Comparison of ENCODE assay signal across 2 cellular contexts in the genomic region with DNA sequence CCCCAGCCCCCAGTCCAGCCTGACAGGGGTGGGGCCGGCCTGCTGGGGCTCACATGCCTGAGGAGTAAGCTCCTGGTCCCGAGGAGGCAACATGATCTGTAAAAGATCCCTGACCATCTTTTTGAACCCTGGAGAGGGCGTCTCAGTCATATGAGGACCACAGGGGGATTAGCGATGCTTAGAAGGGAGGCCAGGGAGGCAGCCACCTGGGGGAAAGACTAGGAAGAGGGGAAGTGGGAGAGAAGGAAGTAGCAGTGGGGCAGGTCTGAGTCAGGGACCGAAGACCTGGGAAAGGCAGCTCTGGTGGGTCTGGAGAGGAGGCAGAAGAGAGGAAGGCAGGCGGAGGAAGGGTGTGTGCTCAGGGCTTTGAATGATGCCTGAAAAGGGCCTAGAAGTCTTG.
TF ChIP-seq lines count a peak whose summit lies in the region.

No MANE protein-coding gene starts in this region.

TF ChIP-seq in GM23338, 12 proteins besides CTCF, POLR2A, EP300 and RAD21:
- TF ChIP-seq CREB1 (CRISPR knock-in tag; IDR thresholded peaks at IDR 0.05; ENCODE audit: low read depth) = no peak
- no peak for TF ChIP-seq ZNF331 (CRISPR knock-in tag; IDR thresholded peaks at IDR 0.05; ENCODE audit: low read depth)
- no peak for TF ChIP-seq POLR2AphosphoS5 (IDR thresholded peaks at IDR 0.05; ENCODE audit: low read depth)
- TF ChIP-seq EZH2 (IDR thresholded peaks at IDR 0.05; ENCODE audit: low read depth, unreplicated experiment) = no peak
- no peak for TF ChIP-seq ETS1 (IDR thresholded peaks at IDR 0.05)
- no peak for TF ChIP-seq EZH2phosphoT487 (IDR thresholded peaks at IDR 0.05; ENCODE audit: unreplicated experiment)
TF ChIP-seq in GM23338: peak in this region for 0.

TF ChIP-seq in SK-N-SH, 30 proteins besides CTCF, POLR2A, EP300 and RAD21:
- TF ChIP-seq MXI1 (IDR thresholded peaks at IDR 0.05; ENCODE audit: low read depth, low read length) (no peak), JUND (IDR thresholded peaks at IDR 0.05) (no peak), RFX5 (IDR thresholded peaks at IDR 0.05; ENCODE audit: low read length) (no peak), GATA2 (CRISPR knock-in tag; IDR thresholded peaks at IDR 0.05) (no peak), YY1 (IDR thresholded peaks at IDR 0.05; ENCODE audit: low read depth) (no peak), SIN3A (IDR thresholded peaks at IDR 0.05; ENCODE audit: borderline replicate concordance, low read depth, low read length) (no peak), MEF2A (IDR thresholded peaks at IDR 0.05; ENCODE audit: borderline replicate concordance, low read depth) (no peak), NRF1 (IDR thresholded peaks at IDR 0.05; ENCODE audit: low read depth, low read length) (no peak), RCOR1 (IDR thresholded peaks at IDR 0.05; ENCODE audit: low read length) (no peak), SMC3 (IDR thresholded peaks at IDR 0.05; ENCODE audit: low read depth, low read length) (no peak), TCF12 (IDR thresholded peaks at IDR 0.05) (no peak), TEAD4 (IDR thresholded peaks at IDR 0.05; ENCODE audit: borderline replicate concordance, insufficient read depth) (no peak), FOSL2 (IDR thresholded peaks at IDR 0.05; ENCODE audit: borderline replicate concordance, low read depth) (no peak), CHD2 (IDR thresholded peaks at IDR 0.05; ENCODE audit: low read length, partially characterized antibody) (no peak), FOXJ3 (CRISPR knock-in tag; IDR thresholded peaks at IDR 0.05) (no peak), GABPA (IDR thresholded peaks at IDR 0.05; ENCODE audit: low read depth) (no peak)
- TF ChIP-seq, protein P1, sequence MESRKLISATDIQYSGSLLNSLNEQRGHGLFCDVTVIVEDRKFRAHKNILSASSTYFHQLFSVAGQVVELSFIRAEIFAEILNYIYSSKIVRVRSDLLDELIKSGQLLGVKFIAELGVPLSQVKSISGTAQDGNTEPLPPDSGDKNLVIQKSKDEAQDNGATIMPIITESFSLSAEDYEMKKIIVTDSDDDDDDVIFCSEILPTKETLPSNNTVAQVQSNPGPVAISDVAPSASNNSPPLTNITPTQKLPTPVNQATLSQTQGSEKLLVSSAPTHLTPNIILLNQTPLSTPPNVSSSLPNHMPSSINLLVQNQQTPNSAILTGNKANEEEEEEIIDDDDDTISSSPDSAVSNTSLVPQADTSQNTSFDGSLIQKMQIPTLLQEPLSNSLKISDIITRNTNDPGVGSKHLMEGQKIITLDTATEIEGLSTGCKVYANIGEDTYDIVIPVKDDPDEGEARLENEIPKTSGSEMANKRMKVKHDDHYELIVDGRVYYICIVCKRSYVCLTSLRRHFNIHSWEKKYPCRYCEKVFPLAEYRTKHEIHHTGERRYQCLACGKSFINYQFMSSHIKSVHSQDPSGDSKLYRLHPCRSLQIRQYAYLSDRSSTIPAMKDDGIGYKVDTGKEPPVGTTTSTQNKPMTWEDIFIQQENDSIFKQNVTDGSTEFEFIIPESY (IDR thresholded peaks at IDR 0.05; ENCODE audit: borderline replicate concordance, low read depth) = no peak
- TF ChIP-seq, protein P2, sequence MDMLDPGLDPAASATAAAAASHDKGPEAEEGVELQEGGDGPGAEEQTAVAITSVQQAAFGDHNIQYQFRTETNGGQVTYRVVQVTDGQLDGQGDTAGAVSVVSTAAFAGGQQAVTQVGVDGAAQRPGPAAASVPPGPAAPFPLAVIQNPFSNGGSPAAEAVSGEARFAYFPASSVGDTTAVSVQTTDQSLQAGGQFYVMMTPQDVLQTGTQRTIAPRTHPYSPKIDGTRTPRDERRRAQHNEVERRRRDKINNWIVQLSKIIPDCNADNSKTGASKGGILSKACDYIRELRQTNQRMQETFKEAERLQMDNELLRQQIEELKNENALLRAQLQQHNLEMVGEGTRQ (IDR thresholded peaks at IDR 0.05; ENCODE audit: borderline replicate concordance, low read depth, low read length) = no peak
